In the genomic region with DNA sequence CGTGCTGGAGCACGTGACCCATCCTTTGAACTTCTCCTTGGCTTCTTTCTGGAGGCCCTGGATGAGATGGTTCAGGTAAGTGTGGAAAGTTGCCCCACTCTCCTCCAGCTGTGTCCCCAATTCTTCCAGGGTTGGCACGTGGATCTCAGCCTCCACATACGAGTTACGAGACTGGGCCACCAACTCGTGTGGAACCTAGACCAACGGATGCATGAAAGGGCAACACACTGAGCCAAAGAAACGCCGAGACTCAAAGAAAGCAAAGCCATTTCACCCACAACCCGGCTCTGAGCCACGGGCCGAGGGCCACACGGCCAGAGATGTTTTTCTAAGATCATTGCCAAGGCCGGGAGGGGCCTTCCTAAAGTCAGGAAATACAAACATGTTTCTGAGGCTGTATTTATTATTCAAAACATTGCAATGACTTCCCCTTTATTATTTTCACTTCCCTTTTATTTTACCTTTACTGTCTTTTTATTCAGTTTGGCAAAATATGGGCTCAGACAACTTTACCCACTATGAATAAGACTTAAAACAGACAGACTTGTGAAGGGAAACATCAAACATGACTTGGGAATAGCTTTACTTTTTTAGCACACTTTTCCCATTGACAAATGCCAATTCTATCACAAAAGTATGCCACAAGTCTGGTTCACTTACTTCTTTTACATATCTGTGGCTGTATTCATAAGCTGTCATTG, we compare ENCODE assay signal across 10 cellular contexts.
DNase-seq lines count a peak whose midpoint lies in the region; ATAC-seq, FAIRE-seq and TF ChIP-seq lines count a peak whose summit lies in the region.
"Had no signal": no experiment of that assay in that cellular context is flagged by ENCODE, and none has a peak within 500 bp of the region (broad histone marks: within the 10 kb centered on the region; RNA-seq: fewer than 3 reads in every experiment).

No MANE protein-coding gene starts in this region.

- TF ChIP-seq POLR2A in GM12892 (IDR thresholded peaks at IDR 0.05; ENCODE audit: low read depth, low read length): no peak

- DNase-seq in GM12864 (ENCODE audit: low read depth) (no peak), coronary artery (ENCODE audit: low spot score) (no peak), osteoblast (ENCODE audit: insufficient read length, low spot score, missing footprints) (no peak), SHP77 treated with DMSO at 0.1 percent for 48 hours (lab: John Stamatoyannopoulos, UW) (no peak), putamen (ENCODE audit: low spot score) (no peak), GM12892 (ENCODE audit: insufficient read length) (no peak), SIG-M5 (lab: John Stamatoyannopoulos, UW) (no peak)
- DNase-seq: DMS79 treated with DMSO at 0.1 percent for 48 hours had no signal

- H3K4me3 ChIP-seq in GM12864 (ENCODE audit: low read depth, low read length) (peak overlapping the region; percentile 24), coronary artery (no peak overlapping the region), osteoblast (ENCODE audit: insufficient read depth, low read length) (no peak overlapping the region)

- no peak overlapping the region for H2AFZ ChIP-seq in osteoblast (ENCODE audit: low read length)

- FAIRE-seq in GM12892 (lab: Jason Lieb, UNC): no peak
- FAIRE-seq: frontal cortex had no signal

- H3K27ac ChIP-seq in coronary artery (peak overlapping the region; percentile 25 to 84), osteoblast (ENCODE audit: low read depth, low read length) (peak overlapping the region; percentile 82)

- peaks cover 89% of the 10 kb centered on the region for H3K36me3 ChIP-seq in osteoblast (ENCODE audit: insufficient read depth, low read length)

- peaks cover 53% of the 10 kb centered on the region for H3K4me1 ChIP-seq in osteoblast (ENCODE audit: insufficient read depth, low read length)

- H3K4me2 ChIP-seq in osteoblast (ENCODE audit: insufficient read depth, low read length): peak overlapping the region; percentile 23

- TF ChIP-seq CTCF in GM12864 (IDR thresholded peaks at IDR 0.05; ENCODE audit: low read depth, low read length, missing control alignments) (no peak), coronary artery (IDR thresholded peaks at IDR 0.05) (no peak), osteoblast (IDR thresholded peaks at IDR 0.05; ENCODE audit: extremely low read depth, low read depth, low read length) (no peak)

- peaks cover 6% of the 10 kb centered on the region for H4K20me1 ChIP-seq in osteoblast (ENCODE audit: insufficient read depth, low read length)

- H3K27me3 ChIP-seq in osteoblast (ENCODE audit: insufficient read depth, low read length): no peaks in the 10 kb centered on the region

- no peaks in the 10 kb centered on the region for H3K9me3 ChIP-seq in osteoblast (ENCODE audit: low read depth, low read length)

- peak; percentile 46 for ATAC-seq in HG02642 (IDR thresholded peaks at IDR 0.05; ENCODE audit: poor library complexity, unreplicated experiment)

- H3K79me2 ChIP-seq in osteoblast (ENCODE audit: insufficient read depth, low read length): peaks cover 8% of the 10 kb centered on the region
